Comparison of ENCODE assay signal across 10 cellular contexts in the genomic region with DNA sequence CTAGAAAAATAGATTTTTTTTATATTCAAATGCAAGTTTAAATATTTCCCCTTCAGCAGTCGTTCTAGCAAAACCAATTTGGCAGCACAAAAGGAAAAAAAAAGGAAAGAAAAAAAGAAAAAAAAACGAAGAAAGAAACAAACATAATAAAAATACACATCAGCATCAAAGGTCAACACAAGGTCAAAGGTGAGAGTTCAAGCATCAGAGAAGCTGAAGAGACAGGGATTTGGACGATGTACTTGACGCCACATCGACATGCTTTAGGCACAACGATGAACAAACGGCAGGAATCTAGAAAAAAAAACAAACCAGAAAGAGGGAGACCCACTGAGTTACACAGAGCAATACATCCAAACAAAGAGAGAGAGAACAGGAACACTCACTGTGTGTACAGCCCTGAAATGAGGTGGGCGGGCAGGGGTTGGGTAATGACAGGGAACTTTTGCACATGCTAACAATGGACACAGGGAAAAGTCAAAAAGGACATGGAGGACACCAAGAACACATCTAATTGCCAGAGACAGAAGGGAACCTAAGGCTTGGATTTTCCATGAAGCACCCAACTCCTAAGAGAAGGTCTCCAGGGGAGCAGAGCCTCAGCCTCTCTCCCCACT. TPM values are rescaled to one million over a fixed set of nuclear protein-coding genes. Genes with fewer than 3 reads are reported as not detected.
DNase-seq lines count a peak whose midpoint lies in the region; ATAC-seq, FAIRE-seq and TF ChIP-seq lines count a peak whose summit lies in the region.
"Had no signal": no experiment of that assay in that cellular context is flagged by ENCODE, and none has a peak within 500 bp of the region (broad histone marks: within the 10 kb centered on the region; RNA-seq: fewer than 3 reads in every experiment).

No MANE protein-coding gene starts in this region.

- POLR2A ChIA-PET in HepG2 (lab: Yijun Ruan, JAX) = no interaction called here

- H3K36me3 ChIP-seq in HepG2 (replicated peaks in 1 of 2; ENCODE audit: control insufficient read depth in 1 of 2, insufficient read depth in 2 of 2, low read length in 2 of 2) = peaks cover 24 to 80% of the 10 kb centered on the region in 2 experiments
- peaks cover 6 to 66% (median 47%) of the 10 kb centered on the region in 5 donors for H3K36me3 ChIP-seq in subcutaneous abdominal adipose tissue (ENCODE audit: control insufficient read depth in 5 of 5, insufficient read depth in 5 of 5, low read length in 5 of 5)

- no peaks in the 10 kb centered on the region for H3K79me2 ChIP-seq in HepG2 (ENCODE audit: insufficient read depth, low read length)

- H3K36me3 Mint-ChIP-seq in activated naive CD4-positive, alpha-beta T cell treated with anti-CD3 and anti-CD28 coated beads for 36 hours (ENCODE audit: low read depth) = peaks cover 34% of the 10 kb centered on the region
- peaks cover 50% of the 10 kb centered on the region for H3K36me3 Mint-ChIP-seq in activated naive CD4-positive, alpha-beta T cell treated with anti-CD3 and anti-CD28 coated beads, Interleukin-2, amount 10 ng/mL, durations not matched to agents 7 days and 5 days
- peaks cover 64% of the 10 kb centered on the region for H3K36me3 Mint-ChIP-seq in activated T-helper 2 cell treated with anti-CD3 and anti-CD28 coated beads, Interferon-gamma antibody, Interleukin-2, Interleukin-4, amounts not matched to agents 10 μg/mL and 5 μg/mL and 100 μg/mL, durations not matched to agents 14 hours and 24 hours and 36 hours (ENCODE audit: low read depth)

- H3K4me1 Mint-ChIP-seq in activated naive CD4-positive, alpha-beta T cell treated with anti-CD3 and anti-CD28 coated beads for 36 hours (ENCODE audit: low read depth) = no peaks in the 10 kb centered on the region
- no peaks in the 10 kb centered on the region for H3K4me1 Mint-ChIP-seq in activated naive CD4-positive, alpha-beta T cell treated with anti-CD3 and anti-CD28 coated beads, Interleukin-2, amount 10 ng/mL, durations not matched to agents 7 days and 5 days
- H3K4me1 Mint-ChIP-seq in activated T-helper 2 cell treated with anti-CD3 and anti-CD28 coated beads, Interferon-gamma antibody, Interleukin-2, Interleukin-4, amounts not matched to agents 10 μg/mL and 5 μg/mL and 100 μg/mL, durations not matched to agents 14 hours and 24 hours and 36 hours (ENCODE audit: low read depth) = no peaks in the 10 kb centered on the region

- H3K27ac Mint-ChIP-seq in activated naive CD4-positive, alpha-beta T cell treated with anti-CD3 and anti-CD28 coated beads for 36 hours = peak overlapping the region; percentile 72
- H3K27ac Mint-ChIP-seq in activated naive CD4-positive, alpha-beta T cell treated with anti-CD3 and anti-CD28 coated beads, Interleukin-2, amount 10 ng/mL, durations not matched to agents 7 days and 5 days = no peak overlapping the region
- peak overlapping the region; percentile 47 for H3K27ac Mint-ChIP-seq in activated T-helper 2 cell treated with anti-CD3 and anti-CD28 coated beads, Interferon-gamma antibody, Interleukin-2, Interleukin-4, amounts not matched to agents 10 μg/mL and 5 μg/mL and 100 μg/mL, durations not matched to agents 14 hours and 24 hours and 36 hours

- no peak for DNase-seq in activated naive CD4-positive, alpha-beta T cell treated with anti-CD3 and anti-CD28 coated beads for 36 hours
- no peak for DNase-seq in activated naive CD4-positive, alpha-beta T cell treated with anti-CD3 and anti-CD28 coated beads, Interleukin-2, amount 10 ng/mL, durations not matched to agents 7 days and 5 days
- no peak for DNase-seq in activated T-helper 2 cell treated with anti-CD3 and anti-CD28 coated beads, Interferon-gamma antibody, Interleukin-2, Interleukin-4, amounts not matched to agents 10 μg/mL and 5 μg/mL and 100 μg/mL, durations not matched to agents 14 hours and 24 hours and 36 hours (ENCODE audit: low spot score)
- DNase-seq in HepG2 (ENCODE audit: low spot score) = no peak
- no peak for DNase-seq in HPDE6-E6E7 (ENCODE audit: extremely low spot score)
- DNase-seq in DMS153 treated with DMSO at 0.1 percent for 48 hours (lab: John Stamatoyannopoulos, UW; ENCODE audit: unreplicated experiment) = no peak
- no peak for DNase-seq in activated CD4-positive, alpha-beta T cell treated with anti-CD3 and anti-CD28 coated beads, Interleukin-2, amount 50 U/mL, for 48 hours
- DNase-seq: T-cell had no signal

- no peaks in the 10 kb centered on the region for H3K9me3 Mint-ChIP-seq in activated naive CD4-positive, alpha-beta T cell treated with anti-CD3 and anti-CD28 coated beads for 36 hours
- no peaks in the 10 kb centered on the region for H3K9me3 Mint-ChIP-seq in activated naive CD4-positive, alpha-beta T cell treated with anti-CD3 and anti-CD28 coated beads, Interleukin-2, amount 10 ng/mL, durations not matched to agents 7 days and 5 days
- no peaks in the 10 kb centered on the region for H3K9me3 Mint-ChIP-seq in activated T-helper 2 cell treated with anti-CD3 and anti-CD28 coated beads, Interferon-gamma antibody, Interleukin-2, Interleukin-4, amounts not matched to agents 10 μg/mL and 5 μg/mL and 100 μg/mL, durations not matched to agents 14 hours and 24 hours and 36 hours
- H3K9me3 Mint-ChIP-seq: T-cell had no signal

- peaks cover 18% of the 10 kb centered on the region for H3K4me1 ChIP-seq in HepG2 (ENCODE audit: insufficient read depth, low read length)
- H3K4me1 ChIP-seq in subcutaneous abdominal adipose tissue (ENCODE audit: control insufficient read depth in 5 of 5, insufficient read depth in 5 of 5, low read length in 5 of 5) = peaks cover 16 to 77% (median 63%) of the 10 kb centered on the region in 5 donors

- H3K9me3 ChIP-seq in HepG2 (ENCODE audit: low read length) = no peaks in the 10 kb centered on the region
- H3K9me3 ChIP-seq in subcutaneous abdominal adipose tissue (ENCODE audit: control insufficient read depth in 5 of 5, low read length in 5 of 5) = no peaks in the 10 kb centered on the region

- TF ChIP-seq RAD21 in HepG2 (CRISPR knock-in tag; IDR thresholded peaks at IDR 0.05) = no peak

- H3K4me3 ChIP-seq in HepG2 (replicated peaks in 1 of 3; ENCODE audit: insufficient read depth in 1 of 3, low read depth in 2 of 3, low read length in 3 of 3) (no peak overlapping the region), subcutaneous abdominal adipose tissue (ENCODE audit: low read depth in 1 of 5, low read length in 5 of 5) (no peak overlapping the region)

- TF ChIP-seq EP300 in HepG2 (IDR thresholded peaks at IDR 0.05; ENCODE audit: low read depth in 2 of 2, low read length in 2 of 2) (no peak), HepG2 (CRISPR knock-in tag; IDR thresholded peaks at IDR 0.05; ENCODE audit: borderline replicate concordance) (no peak)

- in situ Hi-C loops in HepG2 (cut with HindIII; ENCODE audit: extremely low pct_ligation_motif_present, low pct_unique_long_range_greater_than_20kb) = no loop called here

- no peak overlapping the region for H3K4me3 Mint-ChIP-seq in activated naive CD4-positive, alpha-beta T cell treated with anti-CD3 and anti-CD28 coated beads for 36 hours
- no peak overlapping the region for H3K4me3 Mint-ChIP-seq in activated naive CD4-positive, alpha-beta T cell treated with anti-CD3 and anti-CD28 coated beads, Interleukin-2, amount 10 ng/mL, durations not matched to agents 7 days and 5 days
- H3K4me3 Mint-ChIP-seq in activated T-helper 2 cell treated with anti-CD3 and anti-CD28 coated beads, Interferon-gamma antibody, Interleukin-2, Interleukin-4, amounts not matched to agents 10 μg/mL and 5 μg/mL and 100 μg/mL, durations not matched to agents 14 hours and 24 hours and 36 hours (ENCODE audit: low read depth) = no peak overlapping the region
- H3K4me3 Mint-ChIP-seq: T-cell had no signal

- H3K27ac ChIP-seq in HepG2 (ENCODE audit: extremely low read length, insufficient read depth, low read length) (no peak overlapping the region), subcutaneous abdominal adipose tissue (ENCODE audit: low read depth, low read length) (peak overlapping the region; percentile 86)

- H3K27me3 ChIP-seq in HepG2 (ENCODE audit: control insufficient read depth in 1 of 2, insufficient read depth in 2 of 2, low read length in 2 of 2) (no peaks in the 10 kb centered on the region), subcutaneous abdominal adipose tissue (ENCODE audit: control insufficient read depth in 5 of 5, insufficient read depth in 4 of 5, low read length in 5 of 5) (no peaks in the 10 kb centered on the region)

- H3K27me3 Mint-ChIP-seq in activated naive CD4-positive, alpha-beta T cell treated with anti-CD3 and anti-CD28 coated beads for 36 hours (ENCODE audit: low read depth) = no peaks in the 10 kb centered on the region
- H3K27me3 Mint-ChIP-seq in activated naive CD4-positive, alpha-beta T cell treated with anti-CD3 and anti-CD28 coated beads, Interleukin-2, amount 10 ng/mL, durations not matched to agents 7 days and 5 days = no peaks in the 10 kb centered on the region
- H3K27me3 Mint-ChIP-seq in activated T-helper 2 cell treated with anti-CD3 and anti-CD28 coated beads, Interferon-gamma antibody, Interleukin-2, Interleukin-4, amounts not matched to agents 10 μg/mL and 5 μg/mL and 100 μg/mL, durations not matched to agents 14 hours and 24 hours and 36 hours (ENCODE audit: low read depth) = no peaks in the 10 kb centered on the region
- H3K27me3 Mint-ChIP-seq: T-cell had no signal

- H3K9ac ChIP-seq in HepG2 (ENCODE audit: insufficient read depth, low read depth, low read length) = no peak overlapping the region
- H3K9ac ChIP-seq in subcutaneous abdominal adipose tissue (ENCODE audit: low read length in 5 of 5) = no peak overlapping the region

- H2AFZ ChIP-seq in HepG2 (ENCODE audit: low read length) = no peak overlapping the region

- no peaks in the 10 kb centered on the region for H4K20me1 ChIP-seq in HepG2 (ENCODE audit: insufficient read depth, low read length)

- no peak overlapping the region for H3K4me2 ChIP-seq in HepG2 (ENCODE audit: low read depth, low read length)

- TF ChIP-seq CTCF in HepG2 (CRISPR knock-in tag; IDR thresholded peaks at IDR 0.05) = no peak

- FAIRE-seq in HepG2 (lab: Jason Lieb, UNC) = no peak
- FAIRE-seq: HTR-8/SVneo had no signal

- intact Hi-C loops in activated naive CD4-positive, alpha-beta T cell treated with anti-CD3 and anti-CD28 coated beads for 36 hours (cut with micrococcal nuclease) = no loop called here
- intact Hi-C loops in activated T-helper 2 cell treated with anti-CD3 and anti-CD28 coated beads, Interferon-gamma antibody, Interleukin-2, Interleukin-4, amounts not matched to agents 10 μg/mL and 5 μg/mL and 100 μg/mL, durations not matched to agents 14 hours and 24 hours and 36 hours (cut with micrococcal nuclease) = no loop called here
- intact Hi-C loops in HepG2 (cut with micrococcal nuclease; ENCODE audit: unreplicated experiment) = no loop called here

- WGBS in HepG2 (ENCODE audit: low lambda C conversion rate) = 87% methylated on average over 8 of the region's 8 CpGs

- ATAC-seq in HepG2 = peak; percentile 40
- ATAC-seq: T-cell had no signal

- BruUV-seq in HepG2 (replicated peaks; lab: Mats Ljungman, UMichigan) = no TSS peak

- CTCF ChIA-PET in activated naive CD4-positive, alpha-beta T cell treated with anti-CD3 and anti-CD28 coated beads for 36 hours (lab: Charles Lee) = no interaction called here
- CTCF ChIA-PET in activated naive CD4-positive, alpha-beta T cell treated with anti-CD3 and anti-CD28 coated beads, Interleukin-2, amount 10 ng/mL, durations not matched to agents 7 days and 5 days (lab: Charles Lee) = no interaction called here
- CTCF ChIA-PET in HepG2 (lab: Yijun Ruan, JAX; ENCODE audit: low intra/inter-chr PET ratio, low total read pairs) = no interaction called here

- TF ChIP-seq POLR2A in HepG2 (IDR thresholded peaks at IDR 0.05; ENCODE audit: insufficient read depth in 1 of 2, low read depth in 2 of 2, low read length in 2 of 2) = no peak

RNA-seq across cellular contexts. Expression of a gene that starts 19.8 kb away (rescaled TPM):
- not detected for total RNA-seq in activated naive CD4-positive, alpha-beta T cell treated with anti-CD3 and anti-CD28 coated beads for 36 hours
- 0.18 and 1.3 TPM in 2 replicates for total RNA-seq in activated T-helper 2 cell treated with anti-CD3 and anti-CD28 coated beads, Interferon-gamma antibody, Interleukin-2, Interleukin-4, amounts not matched to agents 10 μg/mL and 5 μg/mL and 100 μg/mL, durations not matched to agents 14 hours and 24 hours and 36 hours
- 0.60 and 1.2 TPM in 2 replicates for total RNA-seq in HepG2 (2016; rRNA removed; fragmentation: Illumina TruSeq; extraction: Trizol)
- 0.91 and 1.4 TPM in 2 replicates for total RNA-seq in HepG2 (2016; cell fraction: cytosol; rRNA removed; fragmentation: Illumina TruSeq; extraction: Trizol; ENCODE audit: low read depth)
- total RNA-seq in HepG2 (2016; cell fraction: insoluble cytoplasmic fraction; rRNA removed; fragmentation: Illumina TruSeq; extraction: Trizol) = 1.0 and 1.7 TPM in 2 replicates
- total RNA-seq in HepG2 (2016; cell fraction: membrane; rRNA removed; fragmentation: Illumina TruSeq; extraction: Trizol) = 1.2 and 1.4 TPM in 2 replicates
- total RNA-seq in HepG2 (2016; cell fraction: nucleus; rRNA removed; fragmentation: Illumina TruSeq; extraction: Trizol) = 0.72 and 1.2 TPM in 2 replicates
- 0.15 and 0.40 TPM in 2 replicates for polyA plus RNA-seq in HepG2 (2011; rRNA removed)
- 0.13 and 0.14 TPM in 2 replicates for polyA plus RNA-seq in HepG2 (2011; cell fraction: cytosol; rRNA removed)
- 0.77 and 1.1 TPM in 2 replicates for polyA plus RNA-seq in HepG2 (2011; cell fraction: nucleus; rRNA removed)
- polyA plus RNA-seq in HepG2 (2012) = 0.79 and 0.80 TPM in 2 replicates
- 0.51 and 1.2 TPM in 2 replicates for polyA plus RNA-seq in HepG2 (2016; cell fraction: cytosol; fragmentation: Illumina TruSeq; extraction: Trizol; ENCODE audit: low read depth)
- polyA plus RNA-seq in HepG2 (2016; cell fraction: insoluble cytoplasmic fraction; fragmentation: Illumina TruSeq; extraction: Trizol; ENCODE audit: low read depth) = 0.83 and 0.93 TPM in 2 replicates
- polyA plus RNA-seq in HepG2 (2016; cell fraction: membrane; fragmentation: Illumina TruSeq; extraction: Trizol; ENCODE audit: low read depth) = 0.44 TPM in 1 of 2 replicates, not detected in the other
- polyA plus RNA-seq in HepG2 (2016; cell fraction: nucleus; fragmentation: Illumina TruSeq; extraction: Trizol; ENCODE audit: insufficient read depth, low read depth) = 2.3 and 3.6 TPM in 2 replicates
- polyA minus RNA-seq in HepG2 (2011; rRNA and poly(A)+ RNA removed; ENCODE audit: low replicate concordance) = 0.16 and 0.64 TPM in 2 replicates
- polyA minus RNA-seq in HepG2 (2011; cell fraction: cytosol; rRNA and poly(A)+ RNA removed) = not detected in 2 replicates
- 0.75 and 1.2 TPM in 2 replicates for polyA minus RNA-seq in HepG2 (2011; cell fraction: nucleus; rRNA and poly(A)+ RNA removed)

RNA-seq across cellular contexts. Expression of a gene that starts 42.5 kb away (rescaled TPM):
- 100 to 1,000 TPM; 127 to 129 TPM for total RNA-seq in activated naive CD4-positive, alpha-beta T cell treated with anti-CD3 and anti-CD28 coated beads for 36 hours
- 214 and 219 TPM in 2 replicates for total RNA-seq in activated T-helper 2 cell treated with anti-CD3 and anti-CD28 coated beads, Interferon-gamma antibody, Interleukin-2, Interleukin-4, amounts not matched to agents 10 μg/mL and 5 μg/mL and 100 μg/mL, durations not matched to agents 14 hours and 24 hours and 36 hours
- total RNA-seq in HepG2 (2016; rRNA removed; fragmentation: Illumina TruSeq; extraction: Trizol) = 214 and 279 TPM in 2 replicates
- total RNA-seq in HepG2 (2016; cell fraction: cytosol; rRNA removed; fragmentation: Illumina TruSeq; extraction: Trizol; ENCODE audit: low read depth) = 50.9 and 53.3 TPM in 2 replicates
- 219 and 288 TPM in 2 replicates for total RNA-seq in HepG2 (2016; cell fraction: insoluble cytoplasmic fraction; rRNA removed; fragmentation: Illumina TruSeq; extraction: Trizol)
- total RNA-seq in HepG2 (2016; cell fraction: membrane; rRNA removed; fragmentation: Illumina TruSeq; extraction: Trizol) = 67.5 and 75.1 TPM in 2 replicates
- 86.3 and 92.9 TPM in 2 replicates for total RNA-seq in HepG2 (2016; cell fraction: nucleus; rRNA removed; fragmentation: Illumina TruSeq; extraction: Trizol)
- 66.7 and 75.8 TPM in 2 replicates for polyA plus RNA-seq in HepG2 (2011; rRNA removed)
- 95.2 and 102 TPM in 2 replicates for polyA plus RNA-seq in HepG2 (2011; cell fraction: cytosol; rRNA removed)
- 41.7 and 44.9 TPM in 2 replicates for polyA plus RNA-seq in HepG2 (2011; cell fraction: nucleus; rRNA removed)
- polyA plus RNA-seq in HepG2 (2012) = 71.8 and 98.0 TPM in 2 replicates
- polyA plus RNA-seq in HepG2 (2016; cell fraction: cytosol; fragmentation: Illumina TruSeq; extraction: Trizol; ENCODE audit: low read depth) = 52.7 and 54.7 TPM in 2 replicates
- polyA plus RNA-seq in HepG2 (2016; cell fraction: insoluble cytoplasmic fraction; fragmentation: Illumina TruSeq; extraction: Trizol; ENCODE audit: low read depth) = 298 and 314 TPM in 2 replicates
- 58.7 and 63.6 TPM in 2 replicates for polyA plus RNA-seq in HepG2 (2016; cell fraction: membrane; fragmentation: Illumina TruSeq; extraction: Trizol; ENCODE audit: low read depth)
- polyA plus RNA-seq in HepG2 (2016; cell fraction: nucleus; fragmentation: Illumina TruSeq; extraction: Trizol; ENCODE audit: insufficient read depth, low read depth) = 117 and 127 TPM in 2 replicates
- polyA minus RNA-seq in HepG2 (2011; rRNA and poly(A)+ RNA removed; ENCODE audit: low replicate concordance) = 52.6 and 310 TPM in 2 replicates
- polyA minus RNA-seq in HepG2 (2011; cell fraction: cytosol; rRNA and poly(A)+ RNA removed) = 39.1 and 44.3 TPM in 2 replicates
- polyA minus RNA-seq in HepG2 (2011; cell fraction: nucleus; rRNA and poly(A)+ RNA removed) = 51.1 and 58.3 TPM in 2 replicates
